ENCODE assay signal across 13 cellular contexts in the genomic region with DNA sequence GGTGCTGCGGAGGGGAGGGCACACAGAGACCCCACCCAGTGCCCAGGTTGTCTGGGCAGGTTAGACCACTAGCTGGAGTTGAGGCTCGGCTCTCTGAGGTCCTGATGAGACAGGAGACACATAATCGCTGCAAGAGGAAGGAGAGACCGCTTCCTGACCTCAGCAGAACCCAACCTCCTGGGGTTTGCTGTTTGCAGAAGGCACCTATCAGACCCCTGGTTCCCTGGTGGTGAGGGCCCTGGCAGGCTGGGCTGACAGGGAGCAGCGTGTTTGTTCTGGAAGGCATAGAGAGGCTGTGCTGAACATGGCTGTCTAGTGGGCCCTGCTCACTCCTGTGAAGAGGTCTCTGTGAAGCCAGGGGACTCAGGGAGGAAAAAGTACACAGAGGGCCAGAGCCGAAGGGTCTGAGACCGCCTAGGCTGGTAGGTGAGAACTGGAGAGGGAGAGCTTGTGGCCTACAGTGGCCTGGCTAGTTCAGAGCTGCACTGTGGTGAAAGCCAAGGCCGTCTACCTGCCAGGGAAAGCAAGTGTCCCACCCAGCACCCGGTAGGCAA. TPM values are rescaled to one million over a fixed set of nuclear protein-coding genes. Genes with fewer than 3 reads are reported as not detected.
DNase-seq lines count a peak whose midpoint lies in the region; ATAC-seq and TF ChIP-seq lines count a peak whose summit lies in the region.
"Had no signal": no experiment of that assay in that cellular context is flagged by ENCODE, and none has a peak within 500 bp of the region (broad histone marks: within the 10 kb centered on the region; RNA-seq: fewer than 3 reads in every experiment).

No MANE protein-coding gene starts in this region.

- no peaks in the 10 kb centered on the region for H3K9me3 ChIP-seq in liver (ENCODE audit: control insufficient read depth in 4 of 4, low read length in 3 of 4)
- H3K9me3 ChIP-seq in thyroid gland: no peaks in the 10 kb centered on the region

- TF ChIP-seq RAD21 in liver (IDR thresholded peaks at IDR 0.05): no peak

- H3K36me3 Mint-ChIP-seq in activated B cell treated with CpG ODN at 0.5 μM for 24 hours (ENCODE audit: low read depth): no peaks in the 10 kb centered on the region
- H3K36me3 Mint-ChIP-seq in stimulated activated naive CD8-positive, alpha-beta T cell treated with anti-CD3 and anti-CD28 coated beads, Interleukin-15, Interleukin-2, amounts not matched to agents 100 ng/mL and 50 ng/mL, for 24 hours (ENCODE audit: low read depth): no peaks in the 10 kb centered on the region

- H3K36me3 ChIP-seq in liver (ENCODE audit: control insufficient read depth in 4 of 4, insufficient read depth in 3 of 4, low read depth in 1 of 4, low read length in 3 of 4): peaks cover 0 to 4% (median 2%) of the 10 kb centered on the region in 4 donors
- H3K36me3 ChIP-seq in thyroid gland: no peaks in the 10 kb centered on the region

- POLR2A ChIA-PET in activated B cell treated with CpG ODN at 0.5 μM for 24 hours (lab: Charles Lee): no interaction called here

- peaks cover 27% of the 10 kb centered on the region for H3K4me1 Mint-ChIP-seq in activated B cell treated with CpG ODN at 0.5 μM for 24 hours
- peaks cover 36% of the 10 kb centered on the region for H3K4me1 Mint-ChIP-seq in stimulated activated naive CD8-positive, alpha-beta T cell treated with anti-CD3 and anti-CD28 coated beads, Interleukin-15, Interleukin-2, amounts not matched to agents 100 ng/mL and 50 ng/mL, for 24 hours (ENCODE audit: low read depth)

- 61% methylated on average over 9 of the region's 9 CpGs for WGBS in liver
- WGBS in thyroid gland, 2 donors: 91 to 92% methylated on average over 8 of the region's 9 CpGs

- H3K9me3 Mint-ChIP-seq in activated B cell treated with CpG ODN at 0.5 μM for 24 hours: no peaks in the 10 kb centered on the region
- no peaks in the 10 kb centered on the region for H3K9me3 Mint-ChIP-seq in stimulated activated naive CD8-positive, alpha-beta T cell treated with anti-CD3 and anti-CD28 coated beads, Interleukin-15, Interleukin-2, amounts not matched to agents 100 ng/mL and 50 ng/mL, for 24 hours

- peak; percentile 35 for ATAC-seq in activated B cell treated with CpG ODN at 0.5 μM for 24 hours (ENCODE audit: low read depth)

- H3K27me3 ChIP-seq in liver (ENCODE audit: control insufficient read depth in 4 of 4, insufficient read depth in 4 of 4, low read length in 3 of 4) (no peaks in the 10 kb centered on the region), thyroid gland (no peaks in the 10 kb centered on the region)

- DNase-seq in activated effector memory CD4-positive, alpha-beta T cell treated with Interleukin-2 at 50 U/mL for 16 hours: peak; percentile 10
- no peak for DNase-seq in activated effector memory CD4-positive, alpha-beta T cell treated with anti-CD3 and anti-CD28 coated beads, Interleukin-2, amount 50 U/mL, for 16 hours
- DNase-seq in activated B cell treated with CpG ODN at 0.5 μM for 24 hours: no peak
- DNase-seq in SHP77 treated with DMSO at 0.1 percent for 48 hours (lab: John Stamatoyannopoulos, UW): no peak
- DNase-seq in AG08395 (ENCODE audit: low spot score): no peak
- DNase-seq in thyroid gland: no peak
- DNase-seq: DMS79 treated with DMSO at 0.1 percent for 48 hours; erythroblast; NCI-H1930; stimulated activated CD4-positive, alpha-beta T cell treated with anti-CD3 and anti-CD28 coated beads, Interleukin-15, amount 100 ng/mL, for 24 hours had no signal

- no peak overlapping the region for H3K4me3 Mint-ChIP-seq in activated B cell treated with CpG ODN at 0.5 μM for 24 hours
- no peak overlapping the region for H3K4me3 Mint-ChIP-seq in stimulated activated naive CD8-positive, alpha-beta T cell treated with anti-CD3 and anti-CD28 coated beads, Interleukin-15, Interleukin-2, amounts not matched to agents 100 ng/mL and 50 ng/mL, for 24 hours

- CTCF ChIA-PET in activated B cell treated with CpG ODN at 0.5 μM for 24 hours (lab: Charles Lee): interaction anchor here (1.5 kb wide), 1 partner anchor 41 kb away, joined by 4 read pairs; no protein-coding TSS in a partner anchor

- no peak overlapping the region for H3K9ac ChIP-seq in liver (ENCODE audit: low read depth in 1 of 2, low read length in 2 of 2)

- TF ChIP-seq POLR2A in thyroid gland (IDR thresholded peaks at IDR 0.05): no peak

- peak overlapping the region; percentile 21 to 22 for H3K27ac ChIP-seq in liver (ENCODE audit: low read depth in 1 of 2, low read length in 2 of 2)
- H3K27ac ChIP-seq in thyroid gland: no peak overlapping the region

- H3K4me1 ChIP-seq in liver (ENCODE audit: control insufficient read depth in 4 of 4, insufficient read depth in 4 of 4, low read length in 3 of 4) (peaks cover 7 to 38% (median 19%) of the 10 kb centered on the region in 4 donors), thyroid gland (no peaks in the 10 kb centered on the region)

- TF ChIP-seq CTCF in activated B cell treated with CpG ODN at 0.5 μM for 24 hours (IDR thresholded peaks at IDR 0.05): no peak
- no peak for TF ChIP-seq CTCF in liver (IDR thresholded peaks at IDR 0.05; ENCODE audit: low read depth, low read length, missing input control)
- no peak for TF ChIP-seq CTCF in thyroid gland (IDR thresholded peaks at IDR 0.05)

- H3K27me3 Mint-ChIP-seq in activated B cell treated with CpG ODN at 0.5 μM for 24 hours: peaks cover 6% of the 10 kb centered on the region
- no peaks in the 10 kb centered on the region for H3K27me3 Mint-ChIP-seq in stimulated activated naive CD8-positive, alpha-beta T cell treated with anti-CD3 and anti-CD28 coated beads, Interleukin-15, Interleukin-2, amounts not matched to agents 100 ng/mL and 50 ng/mL, for 24 hours

- peak overlapping the region; percentile 27 for H3K27ac Mint-ChIP-seq in activated B cell treated with CpG ODN at 0.5 μM for 24 hours
- H3K27ac Mint-ChIP-seq in stimulated activated naive CD8-positive, alpha-beta T cell treated with anti-CD3 and anti-CD28 coated beads, Interleukin-15, Interleukin-2, amounts not matched to agents 100 ng/mL and 50 ng/mL, for 24 hours: peak overlapping the region; percentile 9

- intact Hi-C loops in activated B cell treated with CpG ODN at 0.5 μM for 24 hours (cut with micrococcal nuclease) (loop anchor here (5.0 kb wide), 1 partner anchor 39 kb away; no protein-coding TSS in a partner anchor), thyroid gland (cut with DNase I) (no loop called here)

- H3K4me3 ChIP-seq in liver (ENCODE audit: low read depth in 1 of 3, low read length in 3 of 3): peak overlapping the region; percentile 74 to 92 (median 81)
- no peak overlapping the region for H3K4me3 ChIP-seq in thyroid gland (replicated peaks in 1 of 3)

TF ChIP-seq in liver, 16 proteins besides CTCF, POLR2A, EP300 and RAD21:
- TF ChIP-seq NR2F2 (IDR thresholded peaks at IDR 0.05) (no peak), SP1 (IDR thresholded peaks at IDR 0.05) (no peak)
- TF ChIP-seq, protein P1, sequence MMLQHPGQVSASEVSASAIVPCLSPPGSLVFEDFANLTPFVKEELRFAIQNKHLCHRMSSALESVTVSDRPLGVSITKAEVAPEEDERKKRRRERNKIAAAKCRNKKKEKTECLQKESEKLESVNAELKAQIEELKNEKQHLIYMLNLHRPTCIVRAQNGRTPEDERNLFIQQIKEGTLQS (IDR thresholded peaks at IDR 0.05): no peak
TF ChIP-seq in liver: peak in this region for 0.

RNA-seq across cellular contexts. Expression of a gene that starts 39.4 kb away (rescaled TPM):
- total RNA-seq in activated B cell treated with CpG ODN at 0.5 μM for 24 hours (not detected in 2 replicates), liver (under 1 TPM in 1 of 2 donors, not detected in 1; under 0.01 TPM), thyroid gland (under 1 TPM in 3 of 4 donors, not detected in 1; under 0.01 to 0.13 (median 0.05) TPM)
- polyA plus RNA-seq in liver: not detected
- total RNA-seq: lung microvascular endothelial cell had no signal

RNA-seq across cellular contexts. Expression of a gene that starts 59.2 kb away (rescaled TPM):
- 0.64 and 0.81 TPM in 2 replicates for total RNA-seq in activated B cell treated with CpG ODN at 0.5 μM for 24 hours
- total RNA-seq in liver: 10 to 100 TPM in 1 of 2 donors, 1 to 10 TPM in 1; 9.3 to 13.4 TPM
- polyA plus RNA-seq in liver: 10 to 100 TPM in 1 of 2 donors, 1 to 10 TPM in 1; 8.0 to 15.5 TPM
- total RNA-seq in thyroid gland: 10 to 100 TPM in 2 of 4 donors, 1 to 10 TPM in 2; 2.5 to 20.5 (median 8.7) TPM

Comparison
In these comparisons a context has a peak if more than half of its experiments do, and no peak if none do; other contexts are left out.
1. H3K27ac ChIP-seq: peak in liver (2 of 2); none in thyroid gland (0 of 3).
2. H3K4me3 ChIP-seq: peak in liver (3 of 3); none in thyroid gland (0 of 3).